8 cellular contexts compared by ENCODE assay signal in genomic region chr16:1048442-1049112, GRCh38.
DNase-seq lines count a peak whose midpoint lies in the region; ATAC-seq and TF ChIP-seq lines count a peak whose summit lies in the region.

No MANE protein-coding gene starts in this region.

- POLR2A ChIA-PET in RWPE1 (lab: Yijun Ruan, JAX; ENCODE audit: low non-redundant PET), result no interaction called here

- DNase-seq in activated CD4-positive, alpha-beta T cell treated with anti-CD3 and anti-CD28 coated beads for 48 hours, result peak; percentile 47
- no peak for DNase-seq in activated CD4-positive, alpha-beta T cell treated with anti-CD3 and anti-CD28 coated beads, Interleukin-2, amount 50 U/mL, for 4 hours
- DNase-seq in RWPE1 (ENCODE audit: low spot score) (peak; percentile 21), head of caudate nucleus (peak; percentile 78 to 95 (median 89)), UCSD-AML1 (lab: John Stamatoyannopoulos, UW; ENCODE audit: unreplicated experiment) (no peak), activated gamma-delta T cell treated with Interleukin-2 at 50 U/mL for 16 hours (no peak)
- DNase-seq in stimulated activated CD4-positive, alpha-beta T cell treated with anti-CD3 and anti-CD28 coated beads, Interleukin-4, amount 100 ng/mL, for 48 hours (ENCODE audit: low read depth in 2 of 2), result peak; percentile 20 to 25

- no peak overlapping the region for H3K27ac ChIP-seq in RWPE1

- ATAC-seq in GM18517 (IDR thresholded peaks at IDR 0.05; ENCODE audit: unreplicated experiment), result no peak

- intact Hi-C loops in head of caudate nucleus (cut with DNase I), result loop anchor here (2.0 kb wide), 1 partner anchor 64 kb away; no protein-coding TSS in a partner anchor

- TF ChIP-seq CTCF in RWPE1 (conservative IDR thresholded peaks at IDR 0.05; ENCODE audit: low read depth), result no peak

- CTCF ChIA-PET in RWPE1 (lab: Yijun Ruan, JAX), result interaction anchor here (1.8 kb wide), 1 partner anchor 9 kb away, joined by 5 read pairs; no protein-coding TSS in a partner anchor

Comparison
In these comparisons a context has a peak if more than half of its experiments do, and no peak if none do; other contexts are left out.
1. DNase-seq: peak in activated CD4-positive, alpha-beta T cell treated with anti-CD3 and anti-CD28 coated beads for 48 hours (single experiment), RWPE1 (single experiment), head of caudate nucleus (42 of 42) and stimulated activated CD4-positive, alpha-beta T cell treated with anti-CD3 and anti-CD28 coated beads, Interleukin-4, amount 100 ng/mL, for 48 hours (2 of 2); none in activated CD4-positive, alpha-beta T cell treated with anti-CD3 and anti-CD28 coated beads, Interleukin-2, amount 50 U/mL, for 4 hours (0 of 2), UCSD-AML1 (single experiment) and activated gamma-delta T cell treated with Interleukin-2 at 50 U/mL for 16 hours (single experiment).